Comparison of ENCODE assay signal across 24 cellular contexts in the genomic region with DNA sequence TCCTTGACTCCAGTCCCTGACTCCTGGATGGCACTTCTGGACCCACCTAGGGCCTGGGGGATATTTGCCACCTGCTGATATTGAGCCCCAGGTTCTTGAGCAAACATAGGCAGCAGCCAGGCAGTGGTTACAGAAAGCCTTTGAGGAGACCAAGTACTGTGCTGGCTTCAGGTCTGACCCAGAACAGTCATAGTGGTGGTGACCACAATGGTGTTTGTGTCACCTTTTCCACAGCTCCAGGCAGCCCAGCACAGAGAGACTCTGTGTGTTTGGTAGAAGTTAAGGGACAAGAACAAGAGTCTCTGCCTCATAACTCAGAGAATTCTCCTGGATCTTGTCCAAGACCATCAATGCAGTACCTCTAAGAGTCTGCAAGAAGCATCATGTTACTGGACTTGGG. TPM values are rescaled to one million over a fixed set of nuclear protein-coding genes. Genes with fewer than 3 reads are reported as not detected.
"Had no signal": no experiment of that assay in that cellular context is flagged by ENCODE, and none has a peak within 500 bp of the region (broad histone marks: within the 10 kb centered on the region; RNA-seq: fewer than 3 reads in every experiment).

No MANE protein-coding gene starts in this region.

- H3K27me3 ChIP-seq: body of pancreas, right atrium auricular region, thyroid gland had no signal

- H3K4me1 ChIP-seq: prostate gland, right atrium auricular region, thyroid gland had no signal

- H3K36me3 Mint-ChIP-seq: activated naive CD8-positive, alpha-beta T cell; stimulated activated naive B cell treated with anti-CD40 and anti-IgM and Interleukin-4, amounts not matched to agents 10 μg/mL and 1 μg/mL and 100 μg/mL, for 72 hours; WTC11 had no signal

- H3K27ac ChIP-seq: body of pancreas, epithelial cell of prostate, prostate gland, right atrium auricular region, thyroid gland had no signal

- H3K9me3 Mint-ChIP-seq: activated T-cell treated with anti-CD3 and anti-CD28 coated beads, Interleukin-2, amount 50 U/mL, for 4 hours; neural crest cell; stimulated activated naive B cell treated with anti-CD40 and anti-IgM and Interleukin-4, amounts not matched to agents 10 μg/mL and 1 μg/mL and 100 μg/mL, for 72 hours; WTC11 had no signal

- H3K9me3 ChIP-seq: body of pancreas, prostate gland, right atrium auricular region, thyroid gland had no signal

- H3K4me3 Mint-ChIP-seq: activated naive CD8-positive, alpha-beta T cell; activated T-cell treated with anti-CD3 and anti-CD28 coated beads, Interleukin-2, amount 50 U/mL, for 4 hours; neural crest cell; stimulated activated naive B cell treated with anti-CD40 and anti-IgM and Interleukin-4, amounts not matched to agents 10 μg/mL and 1 μg/mL and 100 μg/mL, for 72 hours; WTC11 had no signal

- H3K4me3 ChIP-seq: body of pancreas, prostate gland, right atrium auricular region, thyroid gland had no signal

- H3K36me3 ChIP-seq: prostate gland, right atrium auricular region, thyroid gland had no signal

- ATAC-seq: body of pancreas; left ventricle myocardium superior; stimulated activated naive B cell treated with anti-CD40 and anti-IgM and Interleukin-4, amounts not matched to agents 10 μg/mL and 1 μg/mL and 100 μg/mL, for 72 hours; WTC11 had no signal

- H3K4me1 Mint-ChIP-seq: neural crest cell; stimulated activated naive B cell treated with anti-CD40 and anti-IgM and Interleukin-4, amounts not matched to agents 10 μg/mL and 1 μg/mL and 100 μg/mL, for 72 hours; WTC11 had no signal

- DNase-seq: activated CD4-positive, alpha-beta T cell treated with anti-CD3 and anti-CD28 coated beads, Interleukin-2, amount 50 U/mL, for 1 hour; activated gamma-delta T cell; activated T-cell treated with anti-CD3 and anti-CD28 coated beads, Interleukin-2, amount 50 U/mL, for 4 hours; amygdala; body of pancreas; foreskin fibroblast; left ventricle myocardium superior; stimulated activated CD4-positive, alpha-beta T cell treated with anti-CD3 and anti-CD28 coated beads, Interleukin-4, amount 100 ng/mL, for 1 hour; stimulated activated naive B cell treated with anti-CD40 and anti-IgM and Interleukin-4, amounts not matched to agents 10 μg/mL and 1 μg/mL and 100 μg/mL, for 72 hours; thyroid gland had no signal

- H3K27ac Mint-ChIP-seq: activated naive CD8-positive, alpha-beta T cell; stimulated activated naive B cell treated with anti-CD40 and anti-IgM and Interleukin-4, amounts not matched to agents 10 μg/mL and 1 μg/mL and 100 μg/mL, for 72 hours; WTC11 had no signal

RNA-seq across cellular contexts. Expression of a gene that starts 14.6 kb away (rescaled TPM):
- total RNA-seq: body of pancreas, dermis microvascular lymphatic vessel endothelial cell, glomerular endothelial cell, left ventricle myocardium superior, myocyte, neural crest cell, osteoblast, prostate gland, right atrium auricular region, subcutaneous adipose tissue, thyroid gland, ureter, WTC11 had no signal

RNA-seq across cellular contexts. Expression of a gene that starts 26.3 kb away (rescaled TPM):
- total RNA-seq: activated T-cell treated with anti-CD3 and anti-CD28 coated beads, Interleukin-2, amount 50 U/mL, for 4 hours; body of pancreas; cardiac septum; dermis microvascular lymphatic vessel endothelial cell; glomerular endothelial cell; left ventricle myocardium superior; myocyte; neural crest cell; osteoblast; prostate gland; right atrium auricular region; subcutaneous adipose tissue; T-helper 2 cell treated with Interferon-gamma antibody and Interleukin-4, amounts not matched to agents 100 ng/mL and 5 ng/mL, for 36 hours; thyroid gland; ureter; WTC11 had no signal

RNA-seq across cellular contexts. Expression of a gene that starts 48.1 kb away (rescaled TPM):
- total RNA-seq: activated T-cell treated with anti-CD3 and anti-CD28 coated beads, Interleukin-2, amount 50 U/mL, for 4 hours; body of pancreas; cardiac septum; dermis microvascular lymphatic vessel endothelial cell; glomerular endothelial cell; left ventricle myocardium superior; myocyte; neural crest cell; osteoblast; prostate gland; right atrium auricular region; subcutaneous adipose tissue; T-helper 2 cell treated with Interferon-gamma antibody and Interleukin-4, amounts not matched to agents 100 ng/mL and 5 ng/mL, for 36 hours; thyroid gland; ureter; WTC11 had no signal
